Comparison of ENCODE assay signal across 8 cellular contexts in the genomic region with DNA sequence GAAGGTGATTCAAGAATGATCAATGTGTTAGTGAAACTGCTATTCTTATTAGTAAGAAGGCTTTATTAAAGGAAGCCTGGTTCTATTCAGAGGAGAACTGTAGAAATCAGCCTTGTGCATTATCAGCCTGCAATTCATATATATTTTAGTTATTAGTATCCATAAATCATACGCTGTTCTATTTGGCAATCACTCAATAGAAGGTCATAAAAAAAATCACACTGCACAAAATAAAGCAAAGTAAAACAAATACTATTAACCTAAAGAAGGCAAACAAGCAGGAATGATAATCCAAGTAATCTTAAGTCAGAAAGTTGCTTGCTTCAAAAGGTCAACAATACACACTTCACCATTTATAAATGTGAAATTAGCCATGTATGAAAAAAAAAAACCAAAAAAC.
"Had no signal": no experiment of that assay in that cellular context is flagged by ENCODE, and none has a peak within 500 bp of the region (broad histone marks: within the 10 kb centered on the region; RNA-seq: fewer than 3 reads in every experiment).

No MANE protein-coding gene starts in this region.

- H3K4me2 ChIP-seq: GM23338 had no signal

- H3K36me3 Mint-ChIP-seq: IgD-negative memory B cell had no signal

- H3K27me3 Mint-ChIP-seq: IgD-negative memory B cell had no signal

- H3K27ac Mint-ChIP-seq: GM23338, H9, IgD-negative memory B cell had no signal

- DNase-seq: H9, KBM-7 had no signal

- H3K4me3 Mint-ChIP-seq: GM23338, H9 had no signal

- ATAC-seq: GM23338, HCT116, HepG2 had no signal

- H3K4me3 ChIP-seq: GM23338 had no signal

- H3K9me3 Mint-ChIP-seq: GM23338, H9, IgD-negative memory B cell had no signal

- FAIRE-seq: H1, H54, HepG2 had no signal
